Comparison of ENCODE assay signal across 26 cellular contexts in the genomic region with DNA sequence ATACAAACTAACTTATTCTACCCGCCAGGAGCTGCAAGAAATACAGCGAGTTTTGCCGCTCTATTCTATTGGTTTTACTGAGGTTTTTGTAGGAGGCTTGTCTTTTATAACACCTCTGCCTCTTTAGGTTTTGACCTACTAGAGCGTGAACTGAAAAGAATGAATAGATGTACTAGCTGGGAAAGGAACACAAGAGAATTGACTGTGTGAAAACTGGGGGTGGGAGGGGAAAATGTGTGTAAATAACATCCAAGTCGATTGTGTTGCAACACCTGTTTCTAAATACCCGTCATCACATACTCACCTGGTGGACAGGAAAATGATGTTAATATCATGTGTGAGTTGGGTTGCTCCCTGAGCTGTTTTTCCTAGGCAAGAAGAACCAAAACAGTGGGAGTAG. TPM values are rescaled to one million over a fixed set of nuclear protein-coding genes. Genes with fewer than 3 reads are reported as not detected.
DNase-seq lines count a peak whose midpoint lies in the region; ATAC-seq, FAIRE-seq and TF ChIP-seq lines count a peak whose summit lies in the region.
"Had no signal": no experiment of that assay in that cellular context is flagged by ENCODE, and none has a peak within 500 bp of the region (broad histone marks: within the 10 kb centered on the region; RNA-seq: fewer than 3 reads in every experiment).

No MANE protein-coding gene starts in this region.

- no peak overlapping the region for H3K4me3 ChIP-seq in CD8-positive, alpha-beta memory T cell (ENCODE audit: low read length)
- H3K4me3 ChIP-seq in GM12878 (no peak overlapping the region), smooth muscle cell (no peak overlapping the region)
- H3K4me3 ChIP-seq: GM23338, MG63 had no signal

- RAD21 ChIA-PET in GM12878 (lab: Charles Lee; ENCODE audit: unreplicated experiment): interaction anchor here (0.8 to 4.0 kb wide), 22 partner anchors 10 to 193 kb away, joined by 3 to 46 read pairs (median 5); partner anchors contain the start of genes HSPA8 and JHY

- H3K27ac Mint-ChIP-seq in CD8-positive, alpha-beta memory T cell: peak overlapping the region in 7 of 8 donors; percentile 0 to 82 (median 55)
- H3K27ac Mint-ChIP-seq: GM23338, IgD-negative memory B cell had no signal

- no TSS peak for BruUV-seq in GM12878 (replicated peaks; lab: Mats Ljungman, UMichigan)

- no peaks in the 10 kb centered on the region for H3K4me1 ChIP-seq in CD8-positive, alpha-beta memory T cell (ENCODE audit: insufficient read depth, low read length)
- no peaks in the 10 kb centered on the region; the same call in 1 of the 2 replicates for H3K4me1 ChIP-seq in GM12878 (ENCODE audit: control insufficient read depth, insufficient read depth, low read length)
- H3K4me1 ChIP-seq in smooth muscle cell (ENCODE audit: low read depth): no peaks in the 10 kb centered on the region

- no peak overlapping the region for H3K9ac ChIP-seq in GM12878 (ENCODE audit: control insufficient read depth, insufficient read depth, low read length)
- no peak overlapping the region for H3K9ac ChIP-seq in smooth muscle cell (ENCODE audit: low read depth)

- no peaks in the 10 kb centered on the region for H4K20me1 ChIP-seq in GM12878 (ENCODE audit: control insufficient read depth, insufficient read depth)
- no peaks in the 10 kb centered on the region for H4K20me1 ChIP-seq in smooth muscle cell (ENCODE audit: low read depth)

- no peaks in the 10 kb centered on the region for H3K27me3 Mint-ChIP-seq in CD8-positive, alpha-beta memory T cell

- DNase-seq in NCI-H2107 treated with DMSO at 0.1 percent for 48 hours (lab: John Stamatoyannopoulos, UW; ENCODE audit: unreplicated experiment) (peak; percentile 78), NCI-H2107 (lab: John Stamatoyannopoulos, UW) (no peak), NCI-H2081 treated with DMSO at 0.1 percent for 48 hours (lab: John Stamatoyannopoulos, UW) (peak; percentile 46), GM12878 (ENCODE audit: low read depth, low spot score) (no peak), dermis blood vessel endothelial cell (no peak), smooth muscle cell (lab: John Stamatoyannopoulos, UW; ENCODE audit: unreplicated experiment) (no peak)
- DNase-seq in CD8-positive, alpha-beta memory T cell: no peak
- DNase-seq: 8988T, DMS153, GDM1, HCEC 1CT, Karpas-422, MG63, NCI-H1092, NCI-H1694, NCI-H524 treated with DMSO at 0.1 percent for 48 hours, Right ventricle myocardium superior, SW 1271 had no signal

- TF ChIP-seq EP300 in GM12878 (IDR thresholded peaks at IDR 0.05; ENCODE audit: borderline replicate concordance in 1 of 2, control insufficient read depth in 1 of 2, low read depth in 2 of 2, low read length in 2 of 2): no peak

- H3F3A ChIP-seq in smooth muscle cell (ENCODE audit: low read depth): no peaks in the 10 kb centered on the region

- peak; percentile 62 for ATAC-seq in GM12878
- ATAC-seq in GM21526 (IDR thresholded peaks at IDR 0.05; ENCODE audit: low FRiP score, unreplicated experiment): no peak
- ATAC-seq: GM23338 had no signal

- CTCF ChIA-PET in CD8-positive, alpha-beta memory T cell (lab: Charles Lee): interaction anchor here (1.2 to 2.0 kb wide), 3 partner anchors 11 to 151 kb away, joined by 3 to 6 read pairs (median 3); no protein-coding TSS in a partner anchor
- CTCF ChIA-PET in GM12878 (lab: Yijun Ruan, JAX): interaction anchor here (0.7 to 31.9 kb wide), 12 partner anchors 11 to 606 kb away, joined by 3 to 869 read pairs (median 6); no protein-coding TSS in a partner anchor

- POLR2A ChIA-PET in CD8-positive, alpha-beta memory T cell (lab: Charles Lee): no interaction called here
- POLR2A ChIA-PET in GM12878 (lab: Charles Lee): interaction anchor here (0.7 to 1.8 kb wide), 12 partner anchors 10 to 193 kb away, joined by 3 to 13 read pairs (median 4); partner anchors contain the start of gene HSPA8

- SMC1A ChIA-PET in GM12878 (lab: Charles Lee; ENCODE audit: uncharacterized antibody, unreplicated experiment): interaction anchor here (0.7 to 22.1 kb wide), 18 partner anchors 1 to 185 kb away, joined by 3 to 466 read pairs (median 6); partner anchors contain the start of gene JHY

- H3K9me3 Mint-ChIP-seq in CD8-positive, alpha-beta memory T cell: no peaks in the 10 kb centered on the region
- H3K9me3 Mint-ChIP-seq: GM23338, IgD-negative memory B cell had no signal

- TF ChIP-seq CTCF in GM12878 (IDR thresholded peaks at IDR 0.05 in 2 of 3, conservative IDR thresholded peaks at IDR 0.05 in 1 of 3; ENCODE audit: control insufficient read depth in 2 of 3, extremely low read depth in 1 of 3, insufficient read depth in 1 of 3, low read depth in 3 of 3, low read length in 3 of 3) (no peak), smooth muscle cell (IDR thresholded peaks at IDR 0.05; ENCODE audit: borderline replicate concordance, insufficient read depth, poor library complexity, severe bottlenecking) (no peak)

- peak; percentile 47 for FAIRE-seq in GM12878 (lab: Jason Lieb, UNC)

- H3K4me1 Mint-ChIP-seq in CD8-positive, alpha-beta memory T cell: peaks cover 0 to 18% (median 3%) of the 10 kb centered on the region in 3 donors
- H3K4me1 Mint-ChIP-seq: GM23338 had no signal

- no peaks in the 10 kb centered on the region for H3K27me3 ChIP-seq in CD8-positive, alpha-beta memory T cell (ENCODE audit: insufficient read depth, low read length, poor library complexity, severe bottlenecking)
- H3K27me3 ChIP-seq in GM12878 (replicated peaks in 1 of 2; ENCODE audit: control insufficient read depth in 2 of 2, insufficient read depth in 2 of 2, low read length in 1 of 2): no peaks in the 10 kb centered on the region
- no peaks in the 10 kb centered on the region for H3K27me3 ChIP-seq in smooth muscle cell (ENCODE audit: low read depth)
- H3K27me3 ChIP-seq: MG63 had no signal

- 81% methylated on average over 6 of the region's 6 CpGs for WGBS in GM12878 (ENCODE audit: insufficient coverage, insufficient replicate concordance, low lambda C conversion rate, missing lambda C conversion rate)
- 89% methylated on average over 6 of the region's 6 CpGs for WGBS in smooth muscle cell (ENCODE audit: low lambda C conversion rate)

- in situ Hi-C loops in GM12878 (cut with MboI): loop anchor here (5.0 kb wide), 1 partner anchor 153 kb away; no protein-coding TSS in a partner anchor

- H2AFZ ChIP-seq in GM12878 (ENCODE audit: control insufficient read depth, low read depth, low read length) (no peak overlapping the region), smooth muscle cell (ENCODE audit: low read depth) (no peak overlapping the region)
- H2AFZ ChIP-seq: GM23338 had no signal

- peaks cover 23 to 77% (median 45%) of the 10 kb centered on the region in 3 donors for H3K36me3 Mint-ChIP-seq in CD8-positive, alpha-beta memory T cell

- peaks cover 14% of the 10 kb centered on the region for H3K36me3 ChIP-seq in CD8-positive, alpha-beta memory T cell (ENCODE audit: insufficient read depth, low read length)
- H3K36me3 ChIP-seq in GM12878 (ENCODE audit: control insufficient read depth in 2 of 2, insufficient read depth in 2 of 2, low read length in 1 of 2): no peaks in the 10 kb centered on the region
- no peaks in the 10 kb centered on the region for H3K36me3 ChIP-seq in smooth muscle cell (ENCODE audit: low read depth)
- H3K36me3 ChIP-seq: MG63 had no signal

- no peaks in the 10 kb centered on the region for H3K9me3 ChIP-seq in CD8-positive, alpha-beta memory T cell (ENCODE audit: low read length)
- H3K9me3 ChIP-seq in GM12878 (replicated peaks; ENCODE audit: control insufficient read depth, insufficient read depth, low read length) (no peaks in the 10 kb centered on the region), smooth muscle cell (replicated peaks; ENCODE audit: low read depth) (no peaks in the 10 kb centered on the region)
- H3K9me3 ChIP-seq: MG63 had no signal

- no peak overlapping the region for H3K27ac ChIP-seq in CD8-positive, alpha-beta memory T cell (ENCODE audit: low read depth, low read length)
- H3K27ac ChIP-seq in GM12878 (ENCODE audit: control insufficient read depth, insufficient read depth): no peak overlapping the region
- H3K27ac ChIP-seq in smooth muscle cell (ENCODE audit: low read depth): no peak overlapping the region
- H3K27ac ChIP-seq: HL-60 had no signal

- no peak overlapping the region for H3K4me3 Mint-ChIP-seq in CD8-positive, alpha-beta memory T cell
- H3K4me3 Mint-ChIP-seq: CD14-positive monocyte, GM23338, IgD-negative memory B cell had no signal

- TF ChIP-seq RAD21 in GM12878 (IDR thresholded peaks at IDR 0.05; ENCODE audit: insufficient read depth, low read depth, low read length): no peak

- H3K79me2 ChIP-seq in GM12878 (ENCODE audit: control insufficient read depth, insufficient read depth, low read length): no peaks in the 10 kb centered on the region
- no peaks in the 10 kb centered on the region for H3K79me2 ChIP-seq in smooth muscle cell (ENCODE audit: low read depth)

- TF ChIP-seq POLR2A in GM12878 (IDR thresholded peaks at IDR 0.05; ENCODE audit: low read depth, low read length): no peak

- intact Hi-C loops in GM12878 (cut with micrococcal nuclease; ENCODE audit: unreplicated experiment): no loop called here

- H3K4me2 ChIP-seq in GM12878 (ENCODE audit: control insufficient read depth, insufficient read depth) (no peak overlapping the region), smooth muscle cell (no peak overlapping the region)
- H3K4me2 ChIP-seq: GM23338 had no signal

RNA-seq across cellular contexts. Expression of gene JHY, which starts 12.9 kb away (rescaled TPM):
- total RNA-seq in CD8-positive, alpha-beta memory T cell: 1 to 10 TPM; 4.3 to 4.9 TPM
- 7.6 TPM for polyA plus RNA-seq in CD8-positive, alpha-beta memory T cell
- 30.2 and 30.7 TPM in 2 replicates for total RNA-seq in GM12878 (2013; cell fraction: nucleolus; rRNA removed)
- total RNA-seq in GM12878 (2014; rRNA removed) (4.7 and 5.6 TPM in 2 replicates), GM12878 (2014; rRNA removed; fragmentation: Illumina TruSeq; extraction: Trizol) (5.5 and 5.8 TPM in 2 replicates), GM12878 (2021) (4.4 and 5.1 TPM in 2 replicates), dermis blood vessel endothelial cell (0.47 and 0.51 TPM in 2 replicates), smooth muscle cell (3.7 and 4.0 TPM in 2 replicates)
- polyA plus RNA-seq in GM12878 (2011; ENCODE audit: low read depth): 0.55 TPM
- polyA plus RNA-seq in GM12878 (2011; rRNA removed) (7.1 and 9.1 TPM in 2 replicates), GM12878 (2014; fragmentation: Illumina TruSeq; extraction: Trizol) (5.9 and 7.4 TPM in 2 replicates), GM12878 (2014; fragmentation: Nextera tagmentation; extraction: Ambion mirVana) (1 to 10 TPM in 1 of 2 experiments, under 1 TPM in 1; 0.90 to 1.8 TPM), GM12878 (2014; rRNA removed) (3.7 and 4.6 TPM in 2 replicates), GM12878 (2016; fragmentation: Nextera tagmentation; extraction: Ambion mirVana) (1 to 10 TPM; 5.4 to 7.1 TPM), smooth muscle cell (4.6 and 7.4 TPM in 2 replicates)
- polyA plus RNA-seq in GM12878 (2011; cell fraction: cytosol; rRNA removed): 3.9 and 4.1 TPM in 2 replicates
- 4.0 and 4.7 TPM in 2 replicates for polyA plus RNA-seq in GM12878 (2011; cell fraction: nucleus; rRNA removed)
- 0.60 and 1.2 TPM in 2 replicates for polyA plus RNA-seq in GM12878 (2012)
- 4.5 and 6.7 TPM in 2 replicates for polyA minus RNA-seq in GM12878 (2011; rRNA and poly(A)+ RNA removed)
- 2.1 and 3.0 TPM in 2 replicates for polyA minus RNA-seq in GM12878 (2011; cell fraction: cytosol; rRNA and poly(A)+ RNA removed)
- polyA minus RNA-seq in GM12878 (2011; cell fraction: nucleus; rRNA and poly(A)+ RNA removed): 4.5 and 6.9 TPM in 2 replicates
- total RNA-seq: OCI-LY7 had no signal

RNA-seq across cellular contexts. Expression of gene CRTAM, which starts 31.3 kb away (rescaled TPM):
- total RNA-seq in CD8-positive, alpha-beta memory T cell: 10 to 100 TPM; 71.9 to 72.1 TPM
- polyA plus RNA-seq in CD8-positive, alpha-beta memory T cell: 65.0 TPM
- total RNA-seq in GM12878 (2013; cell fraction: nucleolus; rRNA removed): 9.3 and 11.0 TPM in 2 replicates
- 2.1 and 2.7 TPM in 2 replicates for total RNA-seq in GM12878 (2014; rRNA removed)
- 5.0 and 5.3 TPM in 2 replicates for total RNA-seq in GM12878 (2014; rRNA removed; fragmentation: Illumina TruSeq; extraction: Trizol)
- 1.4 and 1.5 TPM in 2 replicates for total RNA-seq in GM12878 (2021)
- not detected for polyA plus RNA-seq in GM12878 (2011; ENCODE audit: low read depth)
- polyA plus RNA-seq in GM12878 (2011; rRNA removed): 35.6 and 51.2 TPM in 2 replicates
- 17.4 and 19.2 TPM in 2 replicates for polyA plus RNA-seq in GM12878 (2011; cell fraction: cytosol; rRNA removed)
- 4.5 and 6.6 TPM in 2 replicates for polyA plus RNA-seq in GM12878 (2011; cell fraction: nucleus; rRNA removed)
- polyA plus RNA-seq in GM12878 (2012): 0.11 and 0.25 TPM in 2 replicates
- 6.4 and 7.4 TPM in 2 replicates for polyA plus RNA-seq in GM12878 (2014; fragmentation: Illumina TruSeq; extraction: Trizol)
- polyA plus RNA-seq in GM12878 (2014; fragmentation: Nextera tagmentation; extraction: Ambion mirVana): 1 to 10 TPM; 2.8 to 3.1 TPM
- 1.1 and 4.4 TPM in 2 replicates for polyA plus RNA-seq in GM12878 (2014; rRNA removed)
- polyA plus RNA-seq in GM12878 (2016; fragmentation: Nextera tagmentation; extraction: Ambion mirVana): 1 to 10 TPM in 1 of 2 experiments, under 1 TPM in 1; 0.76 to 1.2 TPM
- 23.8 and 29.8 TPM in 2 replicates for polyA minus RNA-seq in GM12878 (2011; rRNA and poly(A)+ RNA removed)
- 9.9 and 11.3 TPM in 2 replicates for polyA minus RNA-seq in GM12878 (2011; cell fraction: cytosol; rRNA and poly(A)+ RNA removed)
- 3.6 and 4.2 TPM in 2 replicates for polyA minus RNA-seq in GM12878 (2011; cell fraction: nucleus; rRNA and poly(A)+ RNA removed)
- total RNA-seq in dermis blood vessel endothelial cell: not detected in 2 replicates
- 1.1 TPM in 1 of 2 replicates, not detected in the other for total RNA-seq in smooth muscle cell
- polyA plus RNA-seq in smooth muscle cell: not detected in 2 replicates
- total RNA-seq: GM23338, HT1080, OCI-LY7 had no signal
- polyA plus RNA-seq: AG04450, GM23338 had no signal

Comparison
In these comparisons a context has a peak if more than half of its experiments do, and no peak if none do; other contexts are left out.
1. DNase-seq: peak in NCI-H2107 treated with DMSO at 0.1 percent for 48 hours (single experiment) and NCI-H2081 treated with DMSO at 0.1 percent for 48 hours (single experiment); none in NCI-H2107 (single experiment), CD8-positive, alpha-beta memory T cell (0 of 5), GM12878 (single experiment), dermis blood vessel endothelial cell (single experiment) and smooth muscle cell (single experiment).
2. RNA of gene CRTAM, which starts 31.3 kb away (total RNA-seq): 71.9 to 72.1 TPM in CD8-positive, alpha-beta memory T cell; 1.4 to 11.0 TPM in GM12878, not detected in dermis blood vessel endothelial cell and 1.1 TPM in smooth muscle cell; every median in the first group is over 4 times any median in the second.